In the genomic region with DNA sequence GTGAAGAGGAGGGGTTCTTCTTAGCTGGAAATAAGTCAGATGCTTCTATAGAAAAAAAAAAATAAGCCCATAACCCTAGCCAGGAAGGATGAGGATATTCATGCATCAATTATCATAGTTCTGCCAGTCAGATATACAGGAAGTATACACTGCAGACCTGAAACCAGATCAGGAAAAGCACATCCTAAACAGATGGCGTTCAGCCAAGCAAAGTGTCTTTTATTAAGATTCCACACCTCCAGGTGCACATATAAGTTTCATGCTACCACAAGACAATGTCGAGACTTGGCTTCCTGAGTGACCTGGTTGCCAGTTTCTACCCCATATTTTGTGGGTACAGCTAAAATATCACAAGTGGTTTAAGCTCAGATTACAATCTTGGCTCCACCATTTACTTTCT, we compare ENCODE assay signal across 1 cellular context.
TF ChIP-seq lines count a peak whose summit lies in the region.

No MANE protein-coding gene starts in this region.

TF ChIP-seq in GM12878, 131 proteins besides CTCF, POLR2A, EP300 and RAD21 (continued from another document):
- TF ChIP-seq SMAD5 (IDR thresholded peaks at IDR 0.05; ENCODE audit: low read depth) (no peak), SIX5 (IDR thresholded peaks at IDR 0.05; ENCODE audit: low read depth, low read length, severe bottlenecking) (no peak), TAF1 (IDR thresholded peaks at IDR 0.05; ENCODE audit: borderline replicate concordance, low read depth, low read length) (no peak), STAT3 (IDR thresholded peaks at IDR 0.05; ENCODE audit: low read depth, low read length) (no peak)
- TF ChIP-seq, protein P1, sequence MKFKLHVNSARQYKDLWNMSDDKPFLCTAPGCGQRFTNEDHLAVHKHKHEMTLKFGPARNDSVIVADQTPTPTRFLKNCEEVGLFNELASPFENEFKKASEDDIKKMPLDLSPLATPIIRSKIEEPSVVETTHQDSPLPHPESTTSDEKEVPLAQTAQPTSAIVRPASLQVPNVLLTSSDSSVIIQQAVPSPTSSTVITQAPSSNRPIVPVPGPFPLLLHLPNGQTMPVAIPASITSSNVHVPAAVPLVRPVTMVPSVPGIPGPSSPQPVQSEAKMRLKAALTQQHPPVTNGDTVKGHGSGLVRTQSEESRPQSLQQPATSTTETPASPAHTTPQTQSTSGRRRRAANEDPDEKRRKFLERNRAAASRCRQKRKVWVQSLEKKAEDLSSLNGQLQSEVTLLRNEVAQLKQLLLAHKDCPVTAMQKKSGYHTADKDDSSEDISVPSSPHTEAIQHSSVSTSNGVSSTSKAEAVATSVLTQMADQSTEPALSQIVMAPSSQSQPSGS (IDR thresholded peaks at IDR 0.05; ENCODE audit: low read length) = no peak
- TF ChIP-seq, protein P2, sequence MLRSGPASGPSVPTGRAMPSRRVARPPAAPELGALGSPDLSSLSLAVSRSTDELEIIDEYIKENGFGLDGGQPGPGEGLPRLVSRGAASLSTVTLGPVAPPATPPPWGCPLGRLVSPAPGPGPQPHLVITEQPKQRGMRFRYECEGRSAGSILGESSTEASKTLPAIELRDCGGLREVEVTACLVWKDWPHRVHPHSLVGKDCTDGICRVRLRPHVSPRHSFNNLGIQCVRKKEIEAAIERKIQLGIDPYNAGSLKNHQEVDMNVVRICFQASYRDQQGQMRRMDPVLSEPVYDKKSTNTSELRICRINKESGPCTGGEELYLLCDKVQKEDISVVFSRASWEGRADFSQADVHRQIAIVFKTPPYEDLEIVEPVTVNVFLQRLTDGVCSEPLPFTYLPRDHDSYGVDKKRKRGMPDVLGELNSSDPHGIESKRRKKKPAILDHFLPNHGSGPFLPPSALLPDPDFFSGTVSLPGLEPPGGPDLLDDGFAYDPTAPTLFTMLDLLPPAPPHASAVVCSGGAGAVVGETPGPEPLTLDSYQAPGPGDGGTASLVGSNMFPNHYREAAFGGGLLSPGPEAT (IDR thresholded peaks at IDR 0.05; ENCODE audit: low read depth) = no peak
- TF ChIP-seq, protein P3, sequence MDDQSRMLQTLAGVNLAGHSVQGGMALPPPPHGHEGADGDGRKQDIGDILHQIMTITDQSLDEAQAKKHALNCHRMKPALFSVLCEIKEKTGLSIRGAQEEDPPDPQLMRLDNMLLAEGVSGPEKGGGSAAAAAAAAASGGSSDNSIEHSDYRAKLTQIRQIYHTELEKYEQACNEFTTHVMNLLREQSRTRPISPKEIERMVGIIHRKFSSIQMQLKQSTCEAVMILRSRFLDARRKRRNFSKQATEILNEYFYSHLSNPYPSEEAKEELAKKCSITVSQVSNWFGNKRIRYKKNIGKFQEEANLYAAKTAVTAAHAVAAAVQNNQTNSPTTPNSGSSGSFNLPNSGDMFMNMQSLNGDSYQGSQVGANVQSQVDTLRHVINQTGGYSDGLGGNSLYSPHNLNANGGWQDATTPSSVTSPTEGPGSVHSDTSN (IDR thresholded peaks at IDR 0.05; ENCODE audit: insufficient replicate concordance, low read depth, low read length) = no peak
TF ChIP-seq in GM12878: peak in this region for 0.
